15 cellular contexts compared by ENCODE assay signal in the genomic region with DNA sequence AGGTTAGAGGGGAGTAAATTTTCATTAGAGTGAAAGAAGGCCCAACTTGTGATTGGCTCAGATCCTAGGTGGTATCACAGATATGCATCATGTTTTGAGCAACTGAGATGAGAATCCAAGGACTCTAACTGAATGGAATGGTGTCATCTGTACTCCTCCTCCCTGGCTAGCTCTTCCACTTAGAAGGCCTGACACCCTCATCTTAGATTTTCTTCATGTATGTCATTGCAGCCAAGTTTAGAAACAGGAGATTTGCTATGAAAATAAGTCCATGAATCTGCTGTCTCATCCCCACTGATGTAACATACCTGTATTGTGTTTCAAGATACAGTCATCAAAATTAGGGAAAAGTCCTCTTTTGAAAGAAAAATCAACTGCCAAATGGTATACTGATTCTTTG. TPM values are rescaled to one million over a fixed set of nuclear protein-coding genes. Genes with fewer than 3 reads are reported as not detected.
DNase-seq lines count a peak whose midpoint lies in the region; ATAC-seq and TF ChIP-seq lines count a peak whose summit lies in the region.
"Had no signal": no experiment of that assay in that cellular context is flagged by ENCODE, and none has a peak within 500 bp of the region (broad histone marks: within the 10 kb centered on the region; RNA-seq: fewer than 3 reads in every experiment).

No MANE protein-coding gene starts in this region.

- H3F3A ChIP-seq in GM23248 (ENCODE audit: insufficient read depth) = peaks cover 41% of the 10 kb centered on the region; the same call in 1 of the 2 replicates

- H3K27me3 Mint-ChIP-seq in osteocyte (ENCODE audit: unreplicated experiment) = no peaks in the 10 kb centered on the region

- H4K20me1 ChIP-seq in GM23248 (ENCODE audit: insufficient read depth) = no peaks in the 10 kb centered on the region

- no peaks in the 10 kb centered on the region for H3K27me3 ChIP-seq in GM23248 (replicated peaks; ENCODE audit: insufficient read depth)
- H3K27me3 ChIP-seq in thoracic aorta (replicated peaks; ENCODE audit: insufficient read depth) = no peaks in the 10 kb centered on the region
- no peaks in the 10 kb centered on the region for H3K27me3 ChIP-seq in foreskin keratinocyte

- H3K27ac ChIP-seq in GM23248 = no peak overlapping the region
- H3K27ac ChIP-seq in thoracic aorta = peak overlapping the region; percentile 49 to 74
- no peak overlapping the region for H3K27ac ChIP-seq in foreskin keratinocyte

- H3K4me1 ChIP-seq in GM23248 (ENCODE audit: insufficient read depth) (peaks cover 36% of the 10 kb centered on the region), thoracic aorta (ENCODE audit: control insufficient read depth in 1 of 2, low read depth in 2 of 2) (peaks cover 46 to 85% of the 10 kb centered on the region in 2 donors), foreskin keratinocyte (no peaks in the 10 kb centered on the region)

- H3K36me3 Mint-ChIP-seq in osteocyte (ENCODE audit: unreplicated experiment) = peaks cover 2% of the 10 kb centered on the region

- in situ Hi-C loops in GM23248 (cut with MboI) = no loop called here

- H3K4me3 Mint-ChIP-seq in osteocyte (ENCODE audit: unreplicated experiment) = no peak overlapping the region

- no peak overlapping the region for H3K4me2 ChIP-seq in GM23248 (ENCODE audit: unreplicated experiment)

- no peak overlapping the region for H3K4me3 ChIP-seq in GM23248
- H3K4me3 ChIP-seq in choroid plexus epithelial cell (ENCODE audit: low read depth, low read length) = no peak overlapping the region
- no peak overlapping the region for H3K4me3 ChIP-seq in thoracic aorta

- ATAC-seq in thoracic aorta (ENCODE audit: insufficient number of reproducible peaks, low FRiP score, low read depth) (no peak), foreskin keratinocyte (no peak)

- DNase-seq in GM23248 (peak; percentile 9), choroid plexus epithelial cell (ENCODE audit: low read depth) (peak; percentile 30), osteocyte (ENCODE audit: extremely low spot score, unreplicated experiment) (no peak), thoracic aorta (ENCODE audit: low spot score) (no peak), NCI-H2029 (lab: John Stamatoyannopoulos, UW) (no peak), SHP77 treated with DMSO at 0.1 percent for 48 hours (lab: John Stamatoyannopoulos, UW) (no peak), foreskin keratinocyte (no peak)
- DNase-seq in stimulated activated CD8-positive, alpha-beta memory T cell treated with anti-CD3 and anti-CD28 coated beads, Interleukin-4, amount 100 ng/mL, for 48 hours = no peak
- DNase-seq: C1 segment of cervical spinal cord, H7, NCI-H1105 treated with DMSO at 0.1 percent for 48 hours, NCI-H187, NCI-H2171 treated with DMSO at 0.1 percent for 48 hours, NCI-H446 treated with DMSO at 0.1 percent for 48 hours, OCI-M1 had no signal

- H3K79me2 ChIP-seq in GM23248 (ENCODE audit: insufficient read depth) = no peaks in the 10 kb centered on the region

- H3K9me3 ChIP-seq in GM23248 (ENCODE audit: low read depth) (no peaks in the 10 kb centered on the region), thoracic aorta (no peaks in the 10 kb centered on the region)

- no peak overlapping the region for H2AFZ ChIP-seq in GM23248

- H3K36me3 ChIP-seq in GM23248 (ENCODE audit: low read depth) (no peaks in the 10 kb centered on the region), thoracic aorta (no peaks in the 10 kb centered on the region)

- H3K9me3 Mint-ChIP-seq in osteocyte (ENCODE audit: unreplicated experiment) = no peaks in the 10 kb centered on the region

- H3K9me2 ChIP-seq in GM23248 (ENCODE audit: insufficient read depth) = no peaks in the 10 kb centered on the region

- peaks cover 85% of the 10 kb centered on the region for H3K4me1 Mint-ChIP-seq in osteocyte (ENCODE audit: unreplicated experiment)

- TF ChIP-seq CTCF in choroid plexus epithelial cell (conservative IDR thresholded peaks at IDR 0.05; ENCODE audit: low read depth, low read length) (no peak), osteocyte (IDR thresholded peaks at IDR 0.05) (no peak), thoracic aorta (IDR thresholded peaks at IDR 0.05) (no peak), foreskin keratinocyte (conservative IDR thresholded peaks at IDR 0.05) (no peak)

- peak overlapping the region; percentile 97 for H3K27ac Mint-ChIP-seq in osteocyte (ENCODE audit: unreplicated experiment)

- H3K9ac ChIP-seq in GM23248 = no peak overlapping the region

RNA-seq across cellular contexts. Expression of a gene that starts 54.4 kb away (rescaled TPM):
- total RNA-seq in GM23248 (2014; rRNA removed; shearing (Covaris generic)) = 18.4 and 18.6 TPM in 2 replicates
- polyA plus RNA-seq in GM23248 (2016; fragmentation: Nextera tagmentation; extraction: Ambion mirVana) (8.1 and 8.9 TPM in 2 replicates), foreskin keratinocyte (0.36 and 0.84 TPM in 2 replicates)
- total RNA-seq in osteocyte (143 and 150 TPM in 2 replicates), thoracic aorta (100 to 1,000 TPM; 125 to 169 TPM), foreskin keratinocyte (2.5 and 7.6 TPM in 2 replicates)

RNA-seq across cellular contexts. Expression of a gene that starts 54.4 kb away (rescaled TPM):
- total RNA-seq in GM23248 (2014; rRNA removed; shearing (Covaris generic)) = 20.4 and 24.4 TPM in 2 replicates
- polyA plus RNA-seq in GM23248 (2016; fragmentation: Nextera tagmentation; extraction: Ambion mirVana) (25.0 and 25.2 TPM in 2 replicates), foreskin keratinocyte (21.4 and 22.3 TPM in 2 replicates)
- total RNA-seq in osteocyte (82.4 and 83.7 TPM in 2 replicates), thoracic aorta (10 to 100 TPM; 28.8 to 44.7 TPM), foreskin keratinocyte (16.2 and 17.1 TPM in 2 replicates)

Comparison
In these comparisons a context has a peak if more than half of its experiments do, and no peak if none do; other contexts are left out.
1. DNase-seq: peak in GM23248 (single experiment) and choroid plexus epithelial cell (single experiment); none in osteocyte (single experiment), thoracic aorta (single experiment), stimulated activated CD8-positive, alpha-beta memory T cell treated with anti-CD3 and anti-CD28 coated beads, Interleukin-4, amount 100 ng/mL, for 48 hours (single experiment), NCI-H2029 (single experiment), SHP77 treated with DMSO at 0.1 percent for 48 hours (single experiment) and foreskin keratinocyte (0 of 2).
2. H3K27ac ChIP-seq: peak in thoracic aorta (2 of 2); none in GM23248 (single experiment) and foreskin keratinocyte (single experiment).